Comparison of ENCODE assay signal across 17 cellular contexts in genomic region chr4:10741961-10742699, GRCh38. TPM values are rescaled to one million over a fixed set of nuclear protein-coding genes. Genes with fewer than 3 reads are reported as not detected.
A peak's percentile ranks its signal among the peaks of the same experiment; 100 is the strongest.
DNase-seq lines count a peak whose midpoint lies in the region; ATAC-seq and TF ChIP-seq lines count a peak whose summit lies in the region.
"Had no signal": no experiment of that assay in that cellular context is flagged by ENCODE, and none has a peak within 500 bp of the region (broad histone marks: within the 10 kb centered on the region; RNA-seq: fewer than 3 reads in every experiment).

No MANE protein-coding gene starts in this region.

- H3K4me1 Mint-ChIP-seq in activated CD4-positive, alpha-beta T cell treated with anti-CD3 and anti-CD28 coated beads, Interleukin-2, amount 10 ng/mL, durations not matched to agents 24 days and 14 days, result peaks cover 18% of the 10 kb centered on the region
- no peaks in the 10 kb centered on the region for H3K4me1 Mint-ChIP-seq in activated CD4-positive, alpha-beta T cell treated with anti-CD3 and anti-CD28 coated beads for 36 hours
- H3K4me1 Mint-ChIP-seq in nephron progenitor cell (no peaks in the 10 kb centered on the region), MCF 10A (ENCODE audit: insufficient read depth, unreplicated experiment) (no peaks in the 10 kb centered on the region)

- peaks cover 13% of the 10 kb centered on the region for H3K9me3 Mint-ChIP-seq in activated CD4-positive, alpha-beta T cell treated with anti-CD3 and anti-CD28 coated beads, Interleukin-2, amount 10 ng/mL, durations not matched to agents 24 days and 14 days
- H3K9me3 Mint-ChIP-seq in activated CD4-positive, alpha-beta T cell treated with anti-CD3 and anti-CD28 coated beads for 36 hours (ENCODE audit: low read depth), result no peaks in the 10 kb centered on the region
- H3K9me3 Mint-ChIP-seq in nephron progenitor cell (no peaks in the 10 kb centered on the region), MCF 10A (ENCODE audit: unreplicated experiment) (peaks cover 30% of the 10 kb centered on the region)
- H3K9me3 Mint-ChIP-seq: GM23338, neural progenitor cell had no signal

- no peak for DNase-seq in activated CD4-positive, alpha-beta T cell treated with anti-CD3 and anti-CD28 coated beads, Interleukin-2, amount 10 ng/mL, durations not matched to agents 24 days and 14 days
- no peak for DNase-seq in activated CD4-positive, alpha-beta T cell treated with anti-CD3 and anti-CD28 coated beads for 36 hours
- DNase-seq in nephron progenitor cell, result no peak
- DNase-seq in stimulated activated CD4-positive, alpha-beta T cell treated with anti-CD3 and anti-CD28 coated beads, Interleukin-4, amount 100 ng/mL, for 24 hours, result no peak
- DNase-seq in AG20443 (ENCODE audit: low spot score), result no peak
- DNase-seq in MCF 10A (ENCODE audit: unreplicated experiment), result no peak
- DNase-seq: 8988T; activated CD8-positive, alpha-beta memory T cell treated with anti-CD3 and anti-CD28 coated beads, Interleukin-2, amount 50 U/mL, for 48 hours; adrenal gland; left ventricle myocardium superior had no signal

- POLR2A ChIA-PET in activated CD4-positive, alpha-beta T cell treated with anti-CD3 and anti-CD28 coated beads for 36 hours (lab: Charles Lee), result no interaction called here
- POLR2A ChIA-PET in MCF 10A (lab: Yijun Ruan, JAX), result no interaction called here

- no peak for ATAC-seq in activated CD4-positive, alpha-beta T cell treated with anti-CD3 and anti-CD28 coated beads for 36 hours
- peak; percentile 42 for ATAC-seq in GM21515 (IDR thresholded peaks at IDR 0.05; ENCODE audit: unreplicated experiment)
- peak; percentile 36 for ATAC-seq in HG03066 (IDR thresholded peaks at IDR 0.05; ENCODE audit: low read depth, unreplicated experiment)
- ATAC-seq: esophagus mucosa, GM23338, left ventricle myocardium superior had no signal

- TF ChIP-seq CTCF in nephron progenitor cell (IDR thresholded peaks at IDR 0.05) (no peak), MCF 10A (IDR thresholded peaks at IDR 0.05; ENCODE audit: unreplicated experiment) (no peak)

- no peaks in the 10 kb centered on the region for H3K27me3 Mint-ChIP-seq in activated CD4-positive, alpha-beta T cell treated with anti-CD3 and anti-CD28 coated beads, Interleukin-2, amount 10 ng/mL, durations not matched to agents 24 days and 14 days
- no peaks in the 10 kb centered on the region for H3K27me3 Mint-ChIP-seq in activated CD4-positive, alpha-beta T cell treated with anti-CD3 and anti-CD28 coated beads for 36 hours
- H3K27me3 Mint-ChIP-seq in nephron progenitor cell (ENCODE audit: low read depth, poor library complexity) (no peaks in the 10 kb centered on the region), MCF 10A (ENCODE audit: insufficient read depth, unreplicated experiment) (no peaks in the 10 kb centered on the region)

- no TSS peak for BruUV-seq in MCF 10A (replicated peaks; lab: Mats Ljungman, UMichigan)

- intact Hi-C loops in activated CD4-positive, alpha-beta T cell treated with anti-CD3 and anti-CD28 coated beads, Interleukin-2, amount 10 ng/mL, durations not matched to agents 24 days and 14 days (cut with micrococcal nuclease), result no loop called here
- intact Hi-C loops in activated CD4-positive, alpha-beta T cell treated with anti-CD3 and anti-CD28 coated beads for 36 hours (cut with DNase I, micrococcal nuclease), result no loop called here
- intact Hi-C loops in MCF 10A (cut with micrococcal nuclease), result no loop called here

- CTCF ChIA-PET in activated CD4-positive, alpha-beta T cell treated with anti-CD3 and anti-CD28 coated beads for 36 hours (lab: Charles Lee), result no interaction called here
- CTCF ChIA-PET in MCF 10A (lab: Yijun Ruan, JAX), result no interaction called here

- peak overlapping the region; percentile 4 for H3K27ac Mint-ChIP-seq in activated CD4-positive, alpha-beta T cell treated with anti-CD3 and anti-CD28 coated beads, Interleukin-2, amount 10 ng/mL, durations not matched to agents 24 days and 14 days
- H3K27ac Mint-ChIP-seq in activated CD4-positive, alpha-beta T cell treated with anti-CD3 and anti-CD28 coated beads for 36 hours, result no peak overlapping the region
- H3K27ac Mint-ChIP-seq in nephron progenitor cell (peak overlapping the region; percentile 18), MCF 10A (ENCODE audit: low read depth, unreplicated experiment) (no peak overlapping the region)
- H3K27ac Mint-ChIP-seq: GM23338, neural progenitor cell had no signal

- no peak overlapping the region for H3K4me3 Mint-ChIP-seq in activated CD4-positive, alpha-beta T cell treated with anti-CD3 and anti-CD28 coated beads, Interleukin-2, amount 10 ng/mL, durations not matched to agents 24 days and 14 days
- H3K4me3 Mint-ChIP-seq in activated CD4-positive, alpha-beta T cell treated with anti-CD3 and anti-CD28 coated beads for 36 hours, result no peak overlapping the region
- H3K4me3 Mint-ChIP-seq in nephron progenitor cell (no peak overlapping the region), MCF 10A (ENCODE audit: unreplicated experiment) (no peak overlapping the region)
- H3K4me3 Mint-ChIP-seq: GM23338, neural progenitor cell had no signal

- H3K36me3 Mint-ChIP-seq in activated CD4-positive, alpha-beta T cell treated with anti-CD3 and anti-CD28 coated beads, Interleukin-2, amount 10 ng/mL, durations not matched to agents 24 days and 14 days (ENCODE audit: low read depth), result no peaks in the 10 kb centered on the region
- no peaks in the 10 kb centered on the region for H3K36me3 Mint-ChIP-seq in activated CD4-positive, alpha-beta T cell treated with anti-CD3 and anti-CD28 coated beads for 36 hours (ENCODE audit: low read depth)
- H3K36me3 Mint-ChIP-seq in nephron progenitor cell (ENCODE audit: low read depth), result no peaks in the 10 kb centered on the region
- no peaks in the 10 kb centered on the region for H3K36me3 Mint-ChIP-seq in MCF 10A (ENCODE audit: insufficient read depth, unreplicated experiment)
- H3K36me3 Mint-ChIP-seq: neural progenitor cell had no signal

RNA-seq across cellular contexts. Expression of gene CLNK, which starts 57.6 kb away (rescaled TPM):
- 0.79 and 0.80 TPM in 2 replicates for total RNA-seq in activated CD4-positive, alpha-beta T cell treated with anti-CD3 and anti-CD28 coated beads, Interleukin-2, amount 10 ng/mL, durations not matched to agents 24 days and 14 days
- not detected for total RNA-seq in activated CD4-positive, alpha-beta T cell treated with anti-CD3 and anti-CD28 coated beads for 36 hours
- total RNA-seq in MCF 10A (2022), result not detected in 2 replicates
- total RNA-seq: GM23338, left ventricle myocardium superior, SK-MEL-5, thoracic aorta had no signal

Comparison
In these comparisons a context has a peak if more than half of its experiments do, and no peak if none do; other contexts are left out.
1. H3K27ac Mint-ChIP-seq: peak in activated CD4-positive, alpha-beta T cell treated with anti-CD3 and anti-CD28 coated beads, Interleukin-2, amount 10 ng/mL, durations not matched to agents 24 days and 14 days (single experiment) and nephron progenitor cell (single experiment); none in activated CD4-positive, alpha-beta T cell treated with anti-CD3 and anti-CD28 coated beads for 36 hours (single experiment) and MCF 10A (single experiment).